Comparison of ENCODE assay signal across 2 cellular contexts in genomic region chr21:31548688-31549087, GRCh38.
TF ChIP-seq lines count a peak whose summit lies in the region.

No MANE protein-coding gene starts in this region.

TF ChIP-seq in HCT116, 20 proteins besides CTCF, POLR2A, EP300 and RAD21 (continued from another document):
- TF ChIP-seq ZBTB33 (IDR thresholded peaks at IDR 0.05; ENCODE audit: extremely low read depth, insufficient replicate concordance, low read length) = no peak
- no peak for TF ChIP-seq ATF3 (IDR thresholded peaks at IDR 0.05)

TF ChIP-seq in WTC11, 78 proteins besides CTCF, POLR2A, EP300 and RAD21 (continued from another document):
- TF ChIP-seq RORB (CRISPR knock-in tag; IDR thresholded peaks at IDR 0.05) = no peak
- no peak for TF ChIP-seq HMGXB4 (CRISPR knock-in tag; IDR thresholded peaks at IDR 0.05)
- TF ChIP-seq ZMAT4 (CRISPR knock-in tag; IDR thresholded peaks at IDR 0.05) = no peak
- no peak for TF ChIP-seq PREB (CRISPR knock-in tag; IDR thresholded peaks at IDR 0.05; ENCODE audit: borderline replicate concordance)
